24 cellular contexts compared by ENCODE assay signal in genomic region chr21:38186869-38187268, GRCh38.
"Had no signal": no experiment of that assay in that cellular context is flagged by ENCODE, and none has a peak within 500 bp of the region (broad histone marks: within the 10 kb centered on the region; RNA-seq: fewer than 3 reads in every experiment).

No MANE protein-coding gene starts in this region.

- H3K79me2 ChIP-seq: hepatocyte had no signal

- FAIRE-seq: pancreas, small intestine, urothelium cell line had no signal

- H3K27me3 ChIP-seq: hepatocyte, pancreas, sigmoid colon, spleen, suprapubic skin, tibial artery, upper lobe of right lung had no signal

- H2AFZ ChIP-seq: hepatocyte had no signal

- H3K4me1 ChIP-seq: left ventricle myocardium inferior, pancreas, prostate gland, sigmoid colon, spleen, suprapubic skin, tibial artery, upper lobe of right lung had no signal

- H3K36me3 ChIP-seq: left ventricle myocardium inferior, pancreas, prostate gland, sigmoid colon, spleen, suprapubic skin, thoracic aorta, tibial artery, upper lobe of right lung had no signal

- ATAC-seq: naive thymus-derived CD8-positive, alpha-beta T cell; pancreas; right cardiac atrium; stimulated activated effector memory CD8-positive, alpha-beta T cell treated with anti-CD3 and anti-CD28 coated beads, Interleukin-12 subunit alpha, Interleukin-12 subunit beta, amount 100 ng/mL, for 72 hours; upper lobe of right lung had no signal

- H3K9me3 ChIP-seq: pancreas, prostate gland, suprapubic skin had no signal

- H3K4me3 ChIP-seq: hepatocyte, left ventricle myocardium inferior, lung, pancreas, prostate gland, sigmoid colon, spleen, suprapubic skin, thoracic aorta, tibial artery, upper lobe of right lung had no signal

- H3K4me2 ChIP-seq: hepatocyte had no signal

- H3K27ac ChIP-seq: hepatocyte, left ventricle myocardium inferior, pancreas, prostate gland, sigmoid colon, spleen, suprapubic skin, thoracic aorta, tibial artery, upper lobe of right lung had no signal

- DNase-seq: islet precursor cell; left ventricle myocardium inferior; midbrain; naive thymus-derived CD8-positive, alpha-beta T cell; nucleus accumbens; pancreas; posterior cingulate gyrus; retina; right cardiac atrium; sigmoid colon; small intestine; spleen; stimulated activated CD4-positive, alpha-beta T cell treated with anti-CD3 and anti-CD28 coated beads, Interleukin-4, amount 100 ng/mL, for 24 hours; stimulated activated naive CD4-positive, alpha-beta T cell; tibial artery; trophoblast cell; upper lobe of right lung had no signal
